23 cellular contexts compared by ENCODE assay signal in the genomic region with DNA sequence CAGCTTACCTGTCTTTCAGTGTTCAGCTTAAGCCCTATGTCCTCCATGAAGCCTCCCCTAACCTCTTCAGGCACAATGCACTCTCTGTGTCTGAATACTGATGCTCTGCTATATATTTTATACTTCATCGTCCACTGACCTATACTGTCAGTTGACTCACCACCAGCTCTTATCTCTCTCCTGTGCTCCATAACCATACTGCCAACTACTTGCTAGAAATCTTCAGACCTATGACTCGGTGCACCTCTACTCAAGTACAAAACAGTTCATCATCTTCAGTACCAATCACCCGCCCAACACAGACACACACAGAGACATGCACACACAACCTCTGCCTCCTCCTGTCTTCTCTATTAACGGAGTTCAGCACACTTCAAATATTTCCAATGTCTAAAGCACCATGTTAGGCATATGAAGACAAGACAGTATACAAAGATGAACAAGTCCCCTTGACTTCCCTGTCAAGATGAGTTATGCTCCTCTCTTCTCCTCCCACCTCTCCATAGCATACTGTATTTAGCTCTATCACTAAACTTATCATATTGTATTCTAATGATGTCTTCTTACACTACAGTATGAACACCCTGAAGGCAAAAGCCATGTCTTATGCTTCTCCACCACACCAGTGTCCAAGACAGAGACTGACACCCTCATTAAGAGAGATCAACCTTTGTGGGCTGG. TPM values are rescaled to one million over a fixed set of nuclear protein-coding genes. Genes with fewer than 3 reads are reported as not detected.
DNase-seq lines count a peak whose midpoint lies in the region; ATAC-seq and TF ChIP-seq lines count a peak whose summit lies in the region.
"Had no signal": no experiment of that assay in that cellular context is flagged by ENCODE, and none has a peak within 500 bp of the region (broad histone marks: within the 10 kb centered on the region; RNA-seq: fewer than 3 reads in every experiment).

No MANE protein-coding gene starts in this region.

- no peak overlapping the region for H3K4me3 Mint-ChIP-seq in activated T-cell treated with anti-CD3 and anti-CD28 coated beads, Interleukin-2, amount 50 U/mL, for 72 hours
- no peak overlapping the region for H3K4me3 Mint-ChIP-seq in CD4-positive, alpha-beta T cell
- H3K4me3 Mint-ChIP-seq in activated T-helper 1 cell treated with anti-CD3 and anti-CD28 coated beads, Interleukin-12 subunit alpha, Interleukin-12 subunit beta, Interleukin-2, Interleukin-4 antibody, amounts not matched to agents 30 ng/mL and 10 ng/mL and 1 ng/mL, durations not matched to agents 14 hours and 24 hours and 36 hours: no peak overlapping the region
- H3K4me3 Mint-ChIP-seq in memory B cell: no peak overlapping the region
- H3K4me3 Mint-ChIP-seq: CD8-positive, alpha-beta T cell; IgD-negative memory B cell had no signal

- peaks cover 0 to 9% (median 3%) of the 10 kb centered on the region in 4 donors for H3K4me1 ChIP-seq in upper lobe of left lung
- H3K4me1 ChIP-seq: Peyer's patch, SJCRH30 had no signal

- no peaks in the 10 kb centered on the region for H3K36me3 ChIP-seq in upper lobe of left lung
- H3K36me3 ChIP-seq: Peyer's patch, SJCRH30 had no signal

- no peak for TF ChIP-seq EP300 in upper lobe of left lung (IDR thresholded peaks at IDR 0.05)

- H3K27ac Mint-ChIP-seq in activated T-cell treated with anti-CD3 and anti-CD28 coated beads, Interleukin-2, amount 50 U/mL, for 72 hours: peak overlapping the region; percentile 28
- peak overlapping the region; percentile 60 for H3K27ac Mint-ChIP-seq in CD4-positive, alpha-beta T cell
- H3K27ac Mint-ChIP-seq in activated T-helper 1 cell treated with anti-CD3 and anti-CD28 coated beads, Interleukin-12 subunit alpha, Interleukin-12 subunit beta, Interleukin-2, Interleukin-4 antibody, amounts not matched to agents 30 ng/mL and 10 ng/mL and 1 ng/mL, durations not matched to agents 14 hours and 24 hours and 36 hours: peak overlapping the region; percentile 65
- peak overlapping the region; percentile 64 for H3K27ac Mint-ChIP-seq in memory B cell

- no peak for DNase-seq in activated T-cell treated with anti-CD3 and anti-CD28 coated beads, Interleukin-2, amount 50 U/mL, for 72 hours
- no peak for DNase-seq in activated T-cell treated with anti-CD3 and anti-CD28 coated beads, Interleukin-2, amount 50 U/mL, for 1 hour
- no peak for DNase-seq in CD4-positive, alpha-beta T cell
- no peak for DNase-seq in activated T-helper 1 cell treated with anti-CD3 and anti-CD28 coated beads, Interleukin-12 subunit alpha, Interleukin-12 subunit beta, Interleukin-2, Interleukin-4 antibody, amounts not matched to agents 30 ng/mL and 10 ng/mL and 1 ng/mL, durations not matched to agents 14 hours and 24 hours and 36 hours (ENCODE audit: low spot score)
- no peak for DNase-seq in memory B cell (ENCODE audit: low spot score in 2 of 2)
- no peak for DNase-seq in upper lobe of left lung
- DNase-seq in CD1c-positive myeloid dendritic cell (ENCODE audit: extremely low spot score): no peak
- DNase-seq in GM03348 (ENCODE audit: low spot score): no peak
- DNase-seq: Calu3; CD8-positive, alpha-beta T cell; GOT3; HCEC 1CT; Karpas-422; MV-4-11; NCI-H1105 treated with DMSO at 0.1 percent for 48 hours; NCI-H2081; NCI-H2171; NCI-H345; NCI-H524 treated with DMSO at 0.1 percent for 48 hours; NCI-H82; Peyer's patch; SJCRH30 had no signal

- H3K36me3 Mint-ChIP-seq in activated T-cell treated with anti-CD3 and anti-CD28 coated beads, Interleukin-2, amount 50 U/mL, for 72 hours (ENCODE audit: insufficient read depth in 2 of 2): peaks cover 11 to 16% of the 10 kb centered on the region in 2 donors
- H3K36me3 Mint-ChIP-seq in CD4-positive, alpha-beta T cell (ENCODE audit: low read depth): peaks cover 82% of the 10 kb centered on the region
- peaks cover 42% of the 10 kb centered on the region for H3K36me3 Mint-ChIP-seq in activated T-helper 1 cell treated with anti-CD3 and anti-CD28 coated beads, Interleukin-12 subunit alpha, Interleukin-12 subunit beta, Interleukin-2, Interleukin-4 antibody, amounts not matched to agents 30 ng/mL and 10 ng/mL and 1 ng/mL, durations not matched to agents 14 hours and 24 hours and 36 hours (ENCODE audit: low read depth)
- peaks cover 18% of the 10 kb centered on the region for H3K36me3 Mint-ChIP-seq in memory B cell

- no peak for TF ChIP-seq CTCF in CD4-positive, alpha-beta T cell (IDR thresholded peaks at IDR 0.05)
- TF ChIP-seq CTCF in upper lobe of left lung (IDR thresholded peaks at IDR 0.05): no peak

- H3K27me3 Mint-ChIP-seq in activated T-cell treated with anti-CD3 and anti-CD28 coated beads, Interleukin-2, amount 50 U/mL, for 72 hours (ENCODE audit: low read depth): peaks cover 7% of the 10 kb centered on the region
- no peaks in the 10 kb centered on the region for H3K27me3 Mint-ChIP-seq in CD4-positive, alpha-beta T cell
- H3K27me3 Mint-ChIP-seq in activated T-helper 1 cell treated with anti-CD3 and anti-CD28 coated beads, Interleukin-12 subunit alpha, Interleukin-12 subunit beta, Interleukin-2, Interleukin-4 antibody, amounts not matched to agents 30 ng/mL and 10 ng/mL and 1 ng/mL, durations not matched to agents 14 hours and 24 hours and 36 hours (ENCODE audit: insufficient read depth): no peaks in the 10 kb centered on the region
- no peaks in the 10 kb centered on the region for H3K27me3 Mint-ChIP-seq in memory B cell
- H3K27me3 Mint-ChIP-seq: IgD-negative memory B cell had no signal

- intact Hi-C loops in CD4-positive, alpha-beta T cell (cut with DNase I, micrococcal nuclease): no loop called here
- intact Hi-C loops in activated T-helper 1 cell treated with anti-CD3 and anti-CD28 coated beads, Interleukin-12 subunit alpha, Interleukin-12 subunit beta, Interleukin-2, Interleukin-4 antibody, amounts not matched to agents 30 ng/mL and 10 ng/mL and 1 ng/mL, durations not matched to agents 14 hours and 24 hours and 36 hours (cut with micrococcal nuclease): no loop called here

- no peak for TF ChIP-seq POLR2A in upper lobe of left lung (IDR thresholded peaks at IDR 0.05)

- ATAC-seq in activated T-cell treated with anti-CD3 and anti-CD28 coated beads, Interleukin-2, amount 50 U/mL, for 72 hours (replicated peaks in 1 of 2): peak in 1 of 2 donors; percentile 36
- no peak for ATAC-seq in CD4-positive, alpha-beta T cell (ENCODE audit: poor library complexity)
- ATAC-seq in memory B cell (ENCODE audit: low read depth) (no peak), upper lobe of left lung (ENCODE audit: low FRiP score in 2 of 2) (no peak)
- ATAC-seq: CD8-positive, alpha-beta T cell had no signal

- H3K27ac ChIP-seq in CD4-positive, alpha-beta T cell (ENCODE audit: low read depth, low read length): no peak overlapping the region
- H3K27ac ChIP-seq in upper lobe of left lung: no peak overlapping the region
- H3K27ac ChIP-seq: Peyer's patch, SJCRH30 had no signal

- H3K9me3 Mint-ChIP-seq in activated T-cell treated with anti-CD3 and anti-CD28 coated beads, Interleukin-2, amount 50 U/mL, for 72 hours: no peaks in the 10 kb centered on the region
- no peaks in the 10 kb centered on the region for H3K9me3 Mint-ChIP-seq in CD4-positive, alpha-beta T cell
- H3K9me3 Mint-ChIP-seq in activated T-helper 1 cell treated with anti-CD3 and anti-CD28 coated beads, Interleukin-12 subunit alpha, Interleukin-12 subunit beta, Interleukin-2, Interleukin-4 antibody, amounts not matched to agents 30 ng/mL and 10 ng/mL and 1 ng/mL, durations not matched to agents 14 hours and 24 hours and 36 hours: no peaks in the 10 kb centered on the region
- H3K9me3 Mint-ChIP-seq in memory B cell: no peaks in the 10 kb centered on the region
- H3K9me3 Mint-ChIP-seq: CD8-positive, alpha-beta T cell; IgD-negative memory B cell had no signal

- H3K4me3 ChIP-seq in upper lobe of left lung: no peak overlapping the region
- H3K4me3 ChIP-seq: Peyer's patch, SJCRH30 had no signal

- 77 to 95% methylated on average over 4 of the region's 4 CpGs for WGBS in upper lobe of left lung, 2 donors

- POLR2A ChIA-PET in CD4-positive, alpha-beta T cell (lab: Charles Lee): no interaction called here

- CTCF ChIA-PET in CD4-positive, alpha-beta T cell (lab: Charles Lee): interaction anchor here (0.5 kb wide), 1 partner anchor 1267 kb away, joined by 3 read pairs; no protein-coding TSS in a partner anchor

- no peaks in the 10 kb centered on the region for H3K9me3 ChIP-seq in CD4-positive, alpha-beta T cell (ENCODE audit: control insufficient read depth, low read length)
- H3K9me3 ChIP-seq in upper lobe of left lung: no peaks in the 10 kb centered on the region
- H3K9me3 ChIP-seq: Peyer's patch, SJCRH30 had no signal

- H3K4me1 Mint-ChIP-seq in activated T-cell treated with anti-CD3 and anti-CD28 coated beads, Interleukin-2, amount 50 U/mL, for 72 hours (ENCODE audit: low read depth): peaks cover 7% of the 10 kb centered on the region
- H3K4me1 Mint-ChIP-seq in CD4-positive, alpha-beta T cell (ENCODE audit: low read depth): peaks cover 49% of the 10 kb centered on the region
- peaks cover 42% of the 10 kb centered on the region for H3K4me1 Mint-ChIP-seq in activated T-helper 1 cell treated with anti-CD3 and anti-CD28 coated beads, Interleukin-12 subunit alpha, Interleukin-12 subunit beta, Interleukin-2, Interleukin-4 antibody, amounts not matched to agents 30 ng/mL and 10 ng/mL and 1 ng/mL, durations not matched to agents 14 hours and 24 hours and 36 hours (ENCODE audit: low read depth)
- peaks cover 25% of the 10 kb centered on the region for H3K4me1 Mint-ChIP-seq in memory B cell

- H3K27me3 ChIP-seq in CD4-positive, alpha-beta T cell (ENCODE audit: control insufficient read depth, insufficient read depth, low read length): no peaks in the 10 kb centered on the region
- H3K27me3 ChIP-seq in upper lobe of left lung: no peaks in the 10 kb centered on the region
- H3K27me3 ChIP-seq: Peyer's patch, SJCRH30 had no signal

RNA-seq across cellular contexts. Expression of a gene that starts 42.5 kb away (rescaled TPM):
- total RNA-seq in activated T-cell treated with anti-CD3 and anti-CD28 coated beads, Interleukin-2, amount 50 U/mL, for 72 hours: 10 to 100 TPM; 85.6 to 91.1 TPM
- 10 to 100 TPM; 43.3 to 45.3 TPM for total RNA-seq in CD4-positive, alpha-beta T cell
- 39.8 and 40.8 TPM in 2 replicates for total RNA-seq in activated T-helper 1 cell treated with anti-CD3 and anti-CD28 coated beads, Interleukin-12 subunit alpha, Interleukin-12 subunit beta, Interleukin-2, Interleukin-4 antibody, amounts not matched to agents 30 ng/mL and 10 ng/mL and 1 ng/mL, durations not matched to agents 14 hours and 24 hours and 36 hours
- 10 to 100 TPM; 21.7 to 30.9 (median 27.0) TPM for total RNA-seq in upper lobe of left lung
